26 cellular contexts compared by ENCODE assay signal in genomic region chr7:24767878-24768569, GRCh38. TPM values are rescaled to one million over a fixed set of nuclear protein-coding genes. Genes with fewer than 3 reads are reported as not detected.
A peak's percentile ranks its signal among the peaks of the same experiment; 100 is the strongest.
DNase-seq lines count a peak whose midpoint lies in the region; ATAC-seq and TF ChIP-seq lines count a peak whose summit lies in the region.
"Had no signal": no experiment of that assay in that cellular context is flagged by ENCODE, and none has a peak within 500 bp of the region (broad histone marks: within the 10 kb centered on the region; RNA-seq: fewer than 3 reads in every experiment).

No MANE protein-coding gene starts in this region.

- no TSS peak for BruUV-seq in Caco-2 (replicated peaks; lab: Mats Ljungman, UMichigan)

- no peak overlapping the region for H2BK12ac ChIP-seq in neuronal stem cell (ENCODE audit: low read length)

- no peaks in the 10 kb centered on the region for H3K79me1 ChIP-seq in neuronal stem cell (ENCODE audit: low read depth, low read length)

- H3K4me3 ChIP-seq in Caco-2 (ENCODE audit: low read depth, low read length) (no peak overlapping the region), HFF-Myc (replicated peaks; ENCODE audit: low read depth, low read length) (no peak overlapping the region), WERI-Rb-1 (ENCODE audit: low read depth, low read length) (no peak overlapping the region), neuronal stem cell (ENCODE audit: low read length in 2 of 2) (no peak overlapping the region)
- H3K4me3 ChIP-seq: colonic mucosa, heart right ventricle, mucosa of descending colon, thyroid gland had no signal

- H3K4me3 Mint-ChIP-seq in Caco-2 (ENCODE audit: unreplicated experiment): no peak overlapping the region
- H3K4me3 Mint-ChIP-seq: activated naive CD8-positive, alpha-beta T cell treated with anti-CD3 and anti-CD28 coated beads, Interleukin-2, amount 50 U/mL, for 24 hours; immature natural killer cell; stimulated activated naive B cell treated with anti-CD40 and anti-IgM and Interleukin-4, amounts not matched to agents 10 μg/mL and 1 μg/mL and 100 μg/mL, for 72 hours; T-cell had no signal

- H3K14ac ChIP-seq in neuronal stem cell (ENCODE audit: low read length): no peak overlapping the region

- no peaks in the 10 kb centered on the region for H3K27me3 ChIP-seq in Caco-2 (replicated peaks; ENCODE audit: control insufficient read depth, insufficient read depth, low read length)
- H3K27me3 ChIP-seq in WERI-Rb-1 (ENCODE audit: insufficient read depth, low read depth, severe bottlenecking): no peaks in the 10 kb centered on the region
- H3K27me3 ChIP-seq in neuronal stem cell (ENCODE audit: control insufficient read depth in 3 of 3, insufficient read depth in 3 of 3, low read depth in 1 of 3, low read length in 3 of 3): no peaks in the 10 kb centered on the region
- H3K27me3 ChIP-seq: colonic mucosa, thyroid gland had no signal

- H3K9ac ChIP-seq in neuronal stem cell (ENCODE audit: low read depth, low read length, poor library complexity): no peak overlapping the region
- H3K9ac ChIP-seq: KMS-11 had no signal

- H3K36me3 ChIP-seq in Caco-2 (ENCODE audit: control insufficient read depth, insufficient read depth, low read length) (no peaks in the 10 kb centered on the region), WERI-Rb-1 (no peaks in the 10 kb centered on the region), neuronal stem cell (replicated peaks in 1 of 2; ENCODE audit: control insufficient read depth in 2 of 2, insufficient read depth in 2 of 2, low read length in 2 of 2) (no peaks in the 10 kb centered on the region)
- H3K36me3 ChIP-seq: colonic mucosa, heart right ventricle, thyroid gland had no signal

- CTCF ChIA-PET in Caco-2 (lab: Charles Lee): interaction anchor here (0.6 kb wide), 1 partner anchor 383 kb away, joined by 3 read pairs; no protein-coding TSS in a partner anchor

- H3K9me3 ChIP-seq in Caco-2 (no peaks in the 10 kb centered on the region), WERI-Rb-1 (ENCODE audit: severe bottlenecking) (no peaks in the 10 kb centered on the region), neuronal stem cell (replicated peaks in 1 of 2; ENCODE audit: control insufficient read depth in 2 of 2, insufficient read depth in 1 of 2, low read depth in 1 of 2, low read length in 2 of 2) (peaks cover 2 to 3% of the 10 kb centered on the region in 2 donors)
- H3K9me3 ChIP-seq: colonic mucosa, mucosa of descending colon, thyroid gland had no signal

- H3K18ac ChIP-seq in neuronal stem cell (ENCODE audit: low read length): no peak overlapping the region

- H3K4me1 Mint-ChIP-seq in Caco-2 (ENCODE audit: low read depth, unreplicated experiment): peaks cover 5% of the 10 kb centered on the region
- H3K4me1 Mint-ChIP-seq: activated naive CD8-positive, alpha-beta T cell treated with anti-CD3 and anti-CD28 coated beads, Interleukin-2, amount 50 U/mL, for 24 hours; immature natural killer cell; T-cell had no signal

- H3K9me3 Mint-ChIP-seq in Caco-2 (ENCODE audit: unreplicated experiment): peaks cover 10% of the 10 kb centered on the region
- H3K9me3 Mint-ChIP-seq: immature natural killer cell had no signal

- H3K23ac ChIP-seq in neuronal stem cell (ENCODE audit: low read depth, low read length, poor library complexity): no peak overlapping the region

- H2AFZ ChIP-seq in neuronal stem cell (ENCODE audit: low read length): no peak overlapping the region

- TF ChIP-seq CTCF in Caco-2 (IDR thresholded peaks at IDR 0.05; ENCODE audit: insufficient read depth in 1 of 2, low read depth in 1 of 2, low read length in 1 of 2, severe bottlenecking in 1 of 2, unreplicated experiment in 1 of 2) (peak; percentile 14 to 18), HFF-Myc (IDR thresholded peaks at IDR 0.05; ENCODE audit: low read depth, low read length, missing control alignments) (peak; percentile 8), WERI-Rb-1 (IDR thresholded peaks at IDR 0.05; ENCODE audit: low read depth, low read length) (peak; percentile 28; the same call in 1 of the 2 replicates)

- no peak overlapping the region for H2BK120ac ChIP-seq in neuronal stem cell (ENCODE audit: low read depth, low read length)

- H4K8ac ChIP-seq in neuronal stem cell (ENCODE audit: low read depth, low read length): no peak overlapping the region

- no peak for ATAC-seq in GM18867 (IDR thresholded peaks at IDR 0.05; ENCODE audit: unreplicated experiment)
- ATAC-seq: activated naive CD8-positive, alpha-beta T cell treated with anti-CD3 and anti-CD28 coated beads, Interleukin-2, amount 50 U/mL, for 24 hours; heart right ventricle; mucosa of descending colon; T-cell had no signal

- H3K27ac ChIP-seq in WERI-Rb-1 (no peak overlapping the region), neuronal stem cell (replicated peaks; ENCODE audit: low read length) (no peak overlapping the region)
- H3K27ac ChIP-seq: colonic mucosa, heart right ventricle, KMS-11, thyroid gland had no signal

- WGBS in neuronal stem cell (ENCODE audit: extremely low coverage in 2 of 2, insufficient read length in 2 of 2, insufficient replicate concordance in 1 of 2), 2 donors: no CpG with 5 or more reads among the region's 9 CpGs

- H3K4ac ChIP-seq in neuronal stem cell (ENCODE audit: low read length): no peak overlapping the region

- no peak overlapping the region for H2BK15ac ChIP-seq in neuronal stem cell (ENCODE audit: low read length)

- DNase-seq in Caco-2: peak in 1 of 2 experiments; percentile 20
- no peak for DNase-seq in HFF-Myc (ENCODE audit: extremely low read depth, low read depth)
- no peak for DNase-seq in WERI-Rb-1
- peak; percentile 34 for DNase-seq in iPS-NIHi7 (ENCODE audit: extremely low spot score)
- DNase-seq in NCI-H2107 treated with DMSO at 0.1 percent for 48 hours (lab: John Stamatoyannopoulos, UW; ENCODE audit: unreplicated experiment): no peak
- no peak for DNase-seq in neuronal stem cell (ENCODE audit: low spot score)
- DNase-seq: activated CD4-positive, alpha-beta T cell treated with anti-CD3 and anti-CD28 coated beads for 48 hours; activated CD8-positive, alpha-beta memory T cell treated with anti-CD3 and anti-CD28 coated beads, Interleukin-2, amount 50 U/mL, for 4 hours; activated effector memory CD4-positive, alpha-beta T cell treated with Interleukin-2 at 50 U/mL for 16 hours; activated naive CD8-positive, alpha-beta T cell treated with anti-CD3 and anti-CD28 coated beads, Interleukin-2, amount 50 U/mL, for 24 hours; AML-193; colonic mucosa; heart right ventricle; immature natural killer cell; mucosa of descending colon; NCI-H1048; NCI-H2107; NCI-H69; SHP77; stimulated activated CD4-positive, alpha-beta T cell treated with anti-CD3 and anti-CD28 coated beads, Interleukin-2, amount 100 ng/mL, for 24 hours; stimulated activated naive B cell treated with anti-CD40 and anti-IgM and Interleukin-4, amounts not matched to agents 10 μg/mL and 1 μg/mL and 100 μg/mL, for 72 hours; T-cell; thyroid gland had no signal

- intact Hi-C loops in Caco-2 (cut with micrococcal nuclease; ENCODE audit: unreplicated experiment): no loop called here

- no peak overlapping the region for H2BK5ac ChIP-seq in neuronal stem cell (ENCODE audit: low read length)

- H4K91ac ChIP-seq in neuronal stem cell (ENCODE audit: low read depth, low read length, poor library complexity): no peak overlapping the region

- POLR2A ChIA-PET in Caco-2 (lab: Charles Lee): no interaction called here

- no peaks in the 10 kb centered on the region for H3K36me3 Mint-ChIP-seq in Caco-2 (ENCODE audit: insufficient read depth, unreplicated experiment)
- H3K36me3 Mint-ChIP-seq: T-cell had no signal

- H3K4me2 ChIP-seq in neuronal stem cell (ENCODE audit: insufficient read depth, low read length, poor library complexity, severe bottlenecking): no peak overlapping the region
- H3K4me2 ChIP-seq: KMS-11 had no signal

- H3K27ac Mint-ChIP-seq in Caco-2 (ENCODE audit: unreplicated experiment): no peak overlapping the region
- H3K27ac Mint-ChIP-seq: activated naive CD8-positive, alpha-beta T cell treated with anti-CD3 and anti-CD28 coated beads, Interleukin-2, amount 50 U/mL, for 24 hours; immature natural killer cell; progenitor cell of endocrine pancreas; stimulated activated naive B cell treated with anti-CD40 and anti-IgM and Interleukin-4, amounts not matched to agents 10 μg/mL and 1 μg/mL and 100 μg/mL, for 72 hours; T-cell had no signal

- no peak overlapping the region for H2AK5ac ChIP-seq in neuronal stem cell (ENCODE audit: low read depth, low read length)

- H3K4me1 ChIP-seq in Caco-2: no peaks in the 10 kb centered on the region
- H3K4me1 ChIP-seq in neuronal stem cell (ENCODE audit: control insufficient read depth in 2 of 2, insufficient read depth in 1 of 2, low read depth in 1 of 2, low read length in 2 of 2): no peaks in the 10 kb centered on the region
- H3K4me1 ChIP-seq: colonic mucosa, thyroid gland had no signal

- peaks cover 4% of the 10 kb centered on the region for H3K27me3 Mint-ChIP-seq in Caco-2 (ENCODE audit: insufficient read depth, unreplicated experiment)

RNA-seq across cellular contexts. Expression of gene GSDME, which starts 10.8 kb away (rescaled TPM):
- 32.9 and 35.2 TPM in 2 replicates for total RNA-seq in Caco-2 (2022)
- 15.1 TPM for polyA plus RNA-seq in neuronal stem cell (2013, experiment 1 of 2)
- polyA plus RNA-seq in neuronal stem cell (2013, experiment 2 of 2): 15.8 TPM
